Comparison of ENCODE assay signal across 22 cellular contexts in the genomic region with DNA sequence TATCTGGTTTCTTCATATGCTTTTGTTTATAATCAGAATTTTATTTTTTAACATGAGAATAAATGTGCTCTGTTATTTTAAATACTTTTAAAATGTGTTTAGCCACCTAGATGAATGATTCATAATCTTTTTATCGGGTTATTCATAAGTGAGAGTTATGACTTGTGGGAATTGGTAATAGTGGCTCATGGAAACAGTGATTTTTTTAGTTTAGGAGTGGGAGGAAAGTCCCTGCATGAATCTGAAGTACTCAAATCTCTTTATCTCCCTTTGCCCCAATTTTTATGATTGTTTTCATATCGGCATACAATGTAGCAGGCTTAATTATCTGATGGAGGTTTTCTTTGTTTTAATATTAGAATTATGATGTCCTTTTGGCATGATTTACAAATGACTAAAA. TPM values are rescaled to one million over a fixed set of nuclear protein-coding genes. Genes with fewer than 3 reads are reported as not detected.
DNase-seq lines count a peak whose midpoint lies in the region; ATAC-seq, FAIRE-seq and TF ChIP-seq lines count a peak whose summit lies in the region.
"Had no signal": no experiment of that assay in that cellular context is flagged by ENCODE, and none has a peak within 500 bp of the region (broad histone marks: within the 10 kb centered on the region; RNA-seq: fewer than 3 reads in every experiment).

No MANE protein-coding gene starts in this region.

- H4K20me1 ChIP-seq in smooth muscle cell (ENCODE audit: low read depth) = peaks cover 61% of the 10 kb centered on the region

- H3K36me3 ChIP-seq in endodermal cell (ENCODE audit: control insufficient read depth, insufficient read depth, low read length) = peaks cover 31% of the 10 kb centered on the region
- H3K36me3 ChIP-seq in smooth muscle cell (ENCODE audit: low read depth) = peaks cover 7% of the 10 kb centered on the region

- H3K27ac Mint-ChIP-seq in endodermal cell = peak overlapping the region; percentile 44
- H3K27ac Mint-ChIP-seq: activated CD4-positive, alpha-beta T cell treated with anti-CD3 and anti-CD28 coated beads, Interleukin-2, amount 10 ng/mL, durations not matched to agents 24 days and 14 days; activated naive CD8-positive, alpha-beta T cell treated with anti-CD3 and anti-CD28 coated beads, Interleukin-2, amount 10 ng/mL, durations not matched to agents 7 days and 5 days had no signal

- no peak for TF ChIP-seq CTCF in endodermal cell (conservative IDR thresholded peaks at IDR 0.05)
- TF ChIP-seq CTCF in smooth muscle cell (IDR thresholded peaks at IDR 0.05; ENCODE audit: borderline replicate concordance, insufficient read depth, poor library complexity, severe bottlenecking) = no peak

- H3K4me1 ChIP-seq in endodermal cell (ENCODE audit: control insufficient read depth, insufficient read depth, low read length) (no peaks in the 10 kb centered on the region), smooth muscle cell (ENCODE audit: low read depth) (no peaks in the 10 kb centered on the region)

- H3K79me2 ChIP-seq in smooth muscle cell (ENCODE audit: low read depth) = peaks cover 71% of the 10 kb centered on the region

- no peaks in the 10 kb centered on the region for H3K9me3 Mint-ChIP-seq in activated T-cell treated with anti-CD3 and anti-CD28 coated beads, Interleukin-2, amount 50 U/mL, for 4 hours
- no peaks in the 10 kb centered on the region for H3K9me3 Mint-ChIP-seq in endodermal cell
- H3K9me3 Mint-ChIP-seq: activated CD4-positive, alpha-beta T cell treated with anti-CD3 and anti-CD28 coated beads, Interleukin-2, amount 10 ng/mL, durations not matched to agents 24 days and 14 days; activated naive CD8-positive, alpha-beta T cell treated with anti-CD3 and anti-CD28 coated beads, Interleukin-2, amount 10 ng/mL, durations not matched to agents 7 days and 5 days had no signal

- H3F3A ChIP-seq in smooth muscle cell (ENCODE audit: low read depth) = no peaks in the 10 kb centered on the region

- H2AFZ ChIP-seq in smooth muscle cell (ENCODE audit: low read depth) = no peak overlapping the region

- 98 to 100% methylated on average over 1 to 2 of the region's 2 CpGs for WGBS in endodermal cell (ENCODE audit: insufficient coverage in 1 of 2, insufficient read length in 1 of 2), 2 experiments
- 46% methylated on average over 2 of the region's 2 CpGs for WGBS in smooth muscle cell (ENCODE audit: low lambda C conversion rate)

- peak overlapping the region; percentile 14 for H3K4me3 Mint-ChIP-seq in activated T-cell treated with anti-CD3 and anti-CD28 coated beads, Interleukin-2, amount 50 U/mL, for 4 hours
- H3K4me3 Mint-ChIP-seq in endodermal cell = no peak overlapping the region
- H3K4me3 Mint-ChIP-seq: activated CD4-positive, alpha-beta T cell treated with anti-CD3 and anti-CD28 coated beads, Interleukin-2, amount 10 ng/mL, durations not matched to agents 24 days and 14 days; activated naive CD8-positive, alpha-beta T cell treated with anti-CD3 and anti-CD28 coated beads, Interleukin-2, amount 10 ng/mL, durations not matched to agents 7 days and 5 days had no signal

- H3K9me3 ChIP-seq in endodermal cell (ENCODE audit: control insufficient read depth, low read length) (no peaks in the 10 kb centered on the region), smooth muscle cell (replicated peaks; ENCODE audit: low read depth) (no peaks in the 10 kb centered on the region)
- H3K9me3 ChIP-seq: esophagus muscularis mucosa, mucosa of descending colon, psoas muscle, thoracic aorta had no signal

- no peak overlapping the region for H3K4me2 ChIP-seq in smooth muscle cell

- H3K4me3 ChIP-seq in endodermal cell (ENCODE audit: low read length) (no peak overlapping the region), smooth muscle cell (no peak overlapping the region)
- H3K4me3 ChIP-seq: dorsolateral prefrontal cortex, esophagus muscularis mucosa, mucosa of descending colon, psoas muscle, thoracic aorta had no signal

- H3K27me3 Mint-ChIP-seq in activated T-cell treated with anti-CD3 and anti-CD28 coated beads, Interleukin-2, amount 50 U/mL, for 4 hours (ENCODE audit: low read depth) = no peaks in the 10 kb centered on the region
- H3K27me3 Mint-ChIP-seq in endodermal cell (ENCODE audit: insufficient read depth) = no peaks in the 10 kb centered on the region
- H3K27me3 Mint-ChIP-seq: activated CD4-positive, alpha-beta T cell treated with anti-CD3 and anti-CD28 coated beads, Interleukin-2, amount 10 ng/mL, durations not matched to agents 24 days and 14 days; activated naive CD8-positive, alpha-beta T cell treated with anti-CD3 and anti-CD28 coated beads, Interleukin-2, amount 10 ng/mL, durations not matched to agents 7 days and 5 days had no signal

- DNase-seq in activated T-cell treated with anti-CD3 and anti-CD28 coated beads, Interleukin-2, amount 50 U/mL, for 4 hours = no peak
- DNase-seq in activated T-cell treated with anti-CD3 and anti-CD28 coated beads, Interleukin-2, amount 50 U/mL, for 1 hour = no peak
- DNase-seq in RCC 7860 (ENCODE audit: low spot score) (no peak), endodermal cell (no peak), smooth muscle cell (lab: John Stamatoyannopoulos, UW; ENCODE audit: unreplicated experiment) (no peak), DMS153 (lab: John Stamatoyannopoulos, UW) (no peak), amniotic stem cell (lab: John Stamatoyannopoulos, UW) (no peak)
- DNase-seq: activated CD4-positive, alpha-beta T cell treated with anti-CD3 and anti-CD28 coated beads, Interleukin-2, amount 10 ng/mL, durations not matched to agents 24 days and 14 days; activated CD8-positive, alpha-beta memory T cell treated with anti-CD3 and anti-CD28 coated beads, Interleukin-2, amount 50 U/mL, for 48 hours; activated naive CD8-positive, alpha-beta T cell treated with anti-CD3 and anti-CD28 coated beads, Interleukin-2, amount 10 ng/mL, durations not matched to agents 7 days and 5 days; dorsolateral prefrontal cortex; mucosa of descending colon; MV-4-11; NCI-H187 treated with DMSO at 0.1 percent for 48 hours; NCI-H446; NK-92 treated with Interleukin-12 subunit alpha and Interleukin-12 subunit beta, amount 100 ng/mL, for 24 hours; psoas muscle had no signal

- FAIRE-seq in RCC 7860 (lab: Jason Lieb, UNC) = peak; percentile 35

- H3K4me1 Mint-ChIP-seq in activated T-cell treated with anti-CD3 and anti-CD28 coated beads, Interleukin-2, amount 50 U/mL, for 4 hours (ENCODE audit: low read depth) = peaks cover 32% of the 10 kb centered on the region
- no peaks in the 10 kb centered on the region for H3K4me1 Mint-ChIP-seq in endodermal cell

- H3K36me3 Mint-ChIP-seq in activated T-cell treated with anti-CD3 and anti-CD28 coated beads, Interleukin-2, amount 50 U/mL, for 4 hours (ENCODE audit: insufficient read depth) = peaks cover 24% of the 10 kb centered on the region
- peaks cover 21% of the 10 kb centered on the region for H3K36me3 Mint-ChIP-seq in endodermal cell (ENCODE audit: low read depth)

- H3K27ac ChIP-seq in endodermal cell (ENCODE audit: low read depth, low read length) (no peak overlapping the region), smooth muscle cell (ENCODE audit: low read depth) (peak overlapping the region; percentile 34)
- H3K27ac ChIP-seq: C4-2B, dorsolateral prefrontal cortex, esophagus muscularis mucosa, psoas muscle had no signal

- H3K27me3 ChIP-seq in endodermal cell (ENCODE audit: control insufficient read depth, insufficient read depth, low read length, poor library complexity, severe bottlenecking) = no peaks in the 10 kb centered on the region
- no peaks in the 10 kb centered on the region for H3K27me3 ChIP-seq in smooth muscle cell (ENCODE audit: low read depth)
- H3K27me3 ChIP-seq: dorsolateral prefrontal cortex, esophagus muscularis mucosa had no signal

- H3K9ac ChIP-seq in endodermal cell (ENCODE audit: extremely low read depth, low read length, poor library complexity, severe bottlenecking) (no peak overlapping the region), smooth muscle cell (ENCODE audit: low read depth) (no peak overlapping the region)

- ATAC-seq in activated T-cell treated with anti-CD3 and anti-CD28 coated beads, Interleukin-2, amount 50 U/mL, for 4 hours = peak; percentile 80 to 83
- ATAC-seq in HG03432 (IDR thresholded peaks at IDR 0.05; ENCODE audit: unreplicated experiment) = no peak
- ATAC-seq: left lobe of liver, mucosa of descending colon, psoas muscle had no signal

RNA-seq across cellular contexts. Expression of gene TAX1BP1, which starts 42.9 kb away (rescaled TPM):
- total RNA-seq in activated T-cell treated with anti-CD3 and anti-CD28 coated beads, Interleukin-2, amount 50 U/mL, for 4 hours = 10 to 100 TPM; 52.3 to 68.5 (median 62.0) TPM
- total RNA-seq in endodermal cell (100 to 1,000 TPM; 100 to 114 TPM), smooth muscle cell (81.6 and 112 TPM in 2 replicates)
- polyA plus RNA-seq in endodermal cell (2013, experiment 1 of 2) = 82.4 TPM
- polyA plus RNA-seq in endodermal cell (2013, experiment 2 of 2) = 89.1 TPM
- 71.0 and 80.4 TPM in 2 replicates for polyA plus RNA-seq in smooth muscle cell
